28 cellular contexts compared by ENCODE assay signal in genomic region chr20:56424931-56425330, GRCh38. TPM values are rescaled to one million over a fixed set of nuclear protein-coding genes. Genes with fewer than 3 reads are reported as not detected.
A peak's percentile ranks its signal among the peaks of the same experiment; 100 is the strongest.
DNase-seq lines count a peak whose midpoint lies in the region; ATAC-seq, FAIRE-seq and TF ChIP-seq lines count a peak whose summit lies in the region.
"Had no signal": no experiment of that assay in that cellular context is flagged by ENCODE, and none has a peak within 500 bp of the region (broad histone marks: within the 10 kb centered on the region; RNA-seq: fewer than 3 reads in every experiment).

No MANE protein-coding gene starts in this region.

- TF ChIP-seq CTCF in HepG2 (CRISPR knock-in tag; IDR thresholded peaks at IDR 0.05) (no peak), right lobe of liver (IDR thresholded peaks at IDR 0.05) (no peak), upper lobe of right lung (IDR thresholded peaks at IDR 0.05) (no peak)

- DNase-seq in HepG2 (ENCODE audit: low spot score) (no peak), right lobe of liver (no peak), upper lobe of right lung (no peak), NCI-H1930 (lab: John Stamatoyannopoulos, UW) (no peak)
- no peak for DNase-seq in naive thymus-derived CD8-positive, alpha-beta T cell
- DNase-seq: C1 segment of cervical spinal cord; CD8-positive, alpha-beta T cell; DMS 273 treated with DMSO at 0.1 percent for 48 hours; DMS79; EL; GDM1; Kasumi-1; MV-4-11; NCI-H1105 treated with DMSO at 0.1 percent for 48 hours; NCI-H2029 treated with DMSO at 0.1 percent for 48 hours; NCI-H446 treated with DMSO at 0.1 percent for 48 hours; NCI-H526; NCI-H82; NK-92 treated with Interleukin-12 subunit alpha and Interleukin-12 subunit beta, amount 100 ng/mL, for 24 hours; PC-3; SJCRH30 had no signal

- H3K27ac Mint-ChIP-seq in dendritic cell treated with granulocyte-macrophage colony-stimulating factor and Interleukin-4, amounts not matched to agents 40 ng/mL and 50 ng/mL, for 4 days, result peak overlapping the region; percentile 43
- H3K27ac Mint-ChIP-seq in naive thymus-derived CD8-positive, alpha-beta T cell, result peak overlapping the region in 7 of 10 donors; percentile 6 to 72 (median 44)
- H3K27ac Mint-ChIP-seq: CD8-positive, alpha-beta T cell had no signal

- H3K9me3 Mint-ChIP-seq in dendritic cell treated with granulocyte-macrophage colony-stimulating factor and Interleukin-4, amounts not matched to agents 40 ng/mL and 50 ng/mL, for 4 days, result no peaks in the 10 kb centered on the region
- H3K9me3 Mint-ChIP-seq in naive thymus-derived CD8-positive, alpha-beta T cell, result no peaks in the 10 kb centered on the region
- H3K9me3 Mint-ChIP-seq: CD8-positive, alpha-beta T cell had no signal

- no peaks in the 10 kb centered on the region for H4K20me1 ChIP-seq in HepG2 (ENCODE audit: insufficient read depth, low read length)

- H3K4me1 ChIP-seq in HepG2 (ENCODE audit: insufficient read depth, low read length) (peaks cover 44% of the 10 kb centered on the region), right lobe of liver (peaks cover 0 to 4% (median 0%) of the 10 kb centered on the region in 4 donors), upper lobe of right lung (peaks cover 48% of the 10 kb centered on the region)

- no peak overlapping the region for H2AFZ ChIP-seq in HepG2 (ENCODE audit: low read length)

- H3K27me3 Mint-ChIP-seq in dendritic cell treated with granulocyte-macrophage colony-stimulating factor and Interleukin-4, amounts not matched to agents 40 ng/mL and 50 ng/mL, for 4 days, result no peaks in the 10 kb centered on the region
- H3K27me3 Mint-ChIP-seq in naive thymus-derived CD8-positive, alpha-beta T cell, result no peaks in the 10 kb centered on the region

- peaks cover 86% of the 10 kb centered on the region for H3K4me1 Mint-ChIP-seq in dendritic cell treated with granulocyte-macrophage colony-stimulating factor and Interleukin-4, amounts not matched to agents 40 ng/mL and 50 ng/mL, for 4 days (ENCODE audit: low read depth)
- H3K4me1 Mint-ChIP-seq in naive thymus-derived CD8-positive, alpha-beta T cell, result peaks cover 37 to 82% (median 66%) of the 10 kb centered on the region in 4 donors

- no peaks in the 10 kb centered on the region for H3K79me2 ChIP-seq in HepG2 (ENCODE audit: insufficient read depth, low read length)

- CTCF ChIA-PET in HepG2 (lab: Yijun Ruan, JAX; ENCODE audit: low intra/inter-chr PET ratio, low total read pairs), result no interaction called here

- WGBS in HepG2 (ENCODE audit: low lambda C conversion rate), result 0% methylated on average over 1 of the region's 1 CpG
- WGBS in right lobe of liver (ENCODE audit: insufficient coverage, low coverage, low lambda C conversion rate, missing lambda C conversion rate), result no CpG with 5 or more reads among the region's 1 CpG

- in situ Hi-C loops in HepG2 (cut with HindIII; ENCODE audit: extremely low pct_ligation_motif_present, low pct_unique_long_range_greater_than_20kb), result no loop called here

- FAIRE-seq in HepG2 (lab: Jason Lieb, UNC), result peak; percentile 56
- FAIRE-seq: GM12878, K562 had no signal

- H3K27ac ChIP-seq in HepG2 (ENCODE audit: extremely low read length, insufficient read depth, low read length) (no peak overlapping the region), right lobe of liver (no peak overlapping the region), upper lobe of right lung (peak overlapping the region; percentile 40)
- H3K27ac ChIP-seq: SJCRH30 had no signal

- no peak overlapping the region for H3K9ac ChIP-seq in HepG2 (ENCODE audit: insufficient read depth, low read depth, low read length)

- no peak for TF ChIP-seq RAD21 in HepG2 (CRISPR knock-in tag; IDR thresholded peaks at IDR 0.05)

- TF ChIP-seq POLR2A in HepG2 (IDR thresholded peaks at IDR 0.05; ENCODE audit: insufficient read depth in 1 of 2, low read depth in 2 of 2, low read length in 2 of 2) (no peak), right lobe of liver (IDR thresholded peaks at IDR 0.05) (no peak)

- peaks cover 44% of the 10 kb centered on the region for H3K36me3 Mint-ChIP-seq in dendritic cell treated with granulocyte-macrophage colony-stimulating factor and Interleukin-4, amounts not matched to agents 40 ng/mL and 50 ng/mL, for 4 days (ENCODE audit: low read depth)
- H3K36me3 Mint-ChIP-seq in naive thymus-derived CD8-positive, alpha-beta T cell, result peaks cover 0 to 17% (median 0%) of the 10 kb centered on the region in 3 donors

- intact Hi-C loops in HepG2 (cut with micrococcal nuclease; ENCODE audit: unreplicated experiment), result loop anchor here (2.0 kb wide), 1 partner anchor 32 kb away; the partner anchor contains the start of genes AURKA and CSTF1
- intact Hi-C loops in right lobe of liver (cut with DNase I), result no loop called here
- intact Hi-C loops in dendritic cell treated with granulocyte-macrophage colony-stimulating factor and Interleukin-4, amounts not matched to agents 40 ng/mL and 50 ng/mL, for 4 days (cut with micrococcal nuclease), result no loop called here
- intact Hi-C loops in upper lobe of right lung (cut with DNase I), result no loop called here

- no TSS peak for BruUV-seq in HepG2 (replicated peaks; lab: Mats Ljungman, UMichigan)

- no peak overlapping the region for H3K4me3 ChIP-seq in HepG2 (replicated peaks in 1 of 3; ENCODE audit: insufficient read depth in 1 of 3, low read depth in 2 of 3, low read length in 3 of 3)
- no peak overlapping the region for H3K4me3 ChIP-seq in right lobe of liver
- H3K4me3 ChIP-seq in upper lobe of right lung, result no peak overlapping the region
- H3K4me3 ChIP-seq: GM12878, K562, SJCRH30 had no signal

- no peaks in the 10 kb centered on the region for H3K9me3 ChIP-seq in HepG2 (ENCODE audit: low read length)
- no peaks in the 10 kb centered on the region for H3K9me3 ChIP-seq in right lobe of liver
- H3K9me3 ChIP-seq in upper lobe of right lung, result no peaks in the 10 kb centered on the region
- H3K9me3 ChIP-seq: SJCRH30 had no signal

- no peaks in the 10 kb centered on the region for H3K27me3 ChIP-seq in HepG2 (ENCODE audit: control insufficient read depth in 1 of 2, insufficient read depth in 2 of 2, low read length in 2 of 2)
- no peaks in the 10 kb centered on the region for H3K27me3 ChIP-seq in right lobe of liver
- H3K27me3 ChIP-seq in upper lobe of right lung, result no peaks in the 10 kb centered on the region
- H3K27me3 ChIP-seq: SJCRH30 had no signal

- no peaks in the 10 kb centered on the region for H3K36me3 ChIP-seq in HepG2 (replicated peaks in 1 of 2; ENCODE audit: control insufficient read depth in 1 of 2, insufficient read depth in 2 of 2, low read length in 2 of 2)
- no peaks in the 10 kb centered on the region for H3K36me3 ChIP-seq in right lobe of liver
- no peaks in the 10 kb centered on the region for H3K36me3 ChIP-seq in upper lobe of right lung
- H3K36me3 ChIP-seq: SJCRH30 had no signal

- H3K4me2 ChIP-seq in HepG2 (ENCODE audit: low read depth, low read length), result peak overlapping the region; percentile 11

- POLR2A ChIA-PET in HepG2 (lab: Yijun Ruan, JAX), result interaction anchor here (0.8 kb wide), 1 partner anchor 18 kb away, joined by 3 read pairs; no protein-coding TSS in a partner anchor
- POLR2A ChIA-PET in naive thymus-derived CD8-positive, alpha-beta T cell (lab: Charles Lee), result interaction anchor here (1.5 kb wide), 1 partner anchor 10 kb away, joined by 6 read pairs; no protein-coding TSS in a partner anchor

- ATAC-seq in HepG2 (peak; percentile 66), right lobe of liver (no peak), upper lobe of right lung (no peak), GM21423 (IDR thresholded peaks at IDR 0.05; ENCODE audit: unreplicated experiment) (no peak), GM21737 (IDR thresholded peaks at IDR 0.05; ENCODE audit: unreplicated experiment) (no peak)
- ATAC-seq in naive thymus-derived CD8-positive, alpha-beta T cell, result no peak
- ATAC-seq: CD8-positive, alpha-beta T cell; GM12878; HCT116; K562; PC-3 had no signal

- no peak overlapping the region for H3K4me3 Mint-ChIP-seq in dendritic cell treated with granulocyte-macrophage colony-stimulating factor and Interleukin-4, amounts not matched to agents 40 ng/mL and 50 ng/mL, for 4 days
- no peak overlapping the region for H3K4me3 Mint-ChIP-seq in naive thymus-derived CD8-positive, alpha-beta T cell
- H3K4me3 Mint-ChIP-seq: CD8-positive, alpha-beta T cell had no signal

- TF ChIP-seq EP300 in HepG2 (IDR thresholded peaks at IDR 0.05; ENCODE audit: low read depth in 2 of 2, low read length in 2 of 2), result no peak
- no peak for TF ChIP-seq EP300 in HepG2 (CRISPR knock-in tag; IDR thresholded peaks at IDR 0.05; ENCODE audit: borderline replicate concordance)

RNA-seq across cellular contexts. Expression of gene CASS4, which starts 12.9 kb away (rescaled TPM):
- total RNA-seq in HepG2 (2016; rRNA removed; fragmentation: Illumina TruSeq; extraction: Trizol) (0.38 and 0.49 TPM in 2 replicates), right lobe of liver (1 to 10 TPM in 2 of 6 experiments, under 1 TPM in 4; 0.66 to 2.1 (median 0.83) TPM), upper lobe of right lung (40.2 TPM)
- 0.09 TPM in 1 of 2 replicates, not detected in the other for total RNA-seq in HepG2 (2016; cell fraction: cytosol; rRNA removed; fragmentation: Illumina TruSeq; extraction: Trizol; ENCODE audit: low read depth)
- total RNA-seq in HepG2 (2016; cell fraction: insoluble cytoplasmic fraction; rRNA removed; fragmentation: Illumina TruSeq; extraction: Trizol), result 0.28 and 0.35 TPM in 2 replicates
- total RNA-seq in HepG2 (2016; cell fraction: membrane; rRNA removed; fragmentation: Illumina TruSeq; extraction: Trizol), result 0.17 and 0.31 TPM in 2 replicates
- total RNA-seq in HepG2 (2016; cell fraction: nucleus; rRNA removed; fragmentation: Illumina TruSeq; extraction: Trizol), result 0.53 and 0.65 TPM in 2 replicates
- polyA plus RNA-seq in HepG2 (2011; rRNA removed), result 0.17 and 0.25 TPM in 2 replicates
- 0.10 and 0.17 TPM in 2 replicates for polyA plus RNA-seq in HepG2 (2011; cell fraction: cytosol; rRNA removed)
- 0.35 and 0.50 TPM in 2 replicates for polyA plus RNA-seq in HepG2 (2011; cell fraction: nucleus; rRNA removed)
- 0.17 and 0.23 TPM in 2 replicates for polyA plus RNA-seq in HepG2 (2012)
- polyA plus RNA-seq in HepG2 (2016; cell fraction: cytosol; fragmentation: Illumina TruSeq; extraction: Trizol; ENCODE audit: low read depth), result not detected in 2 replicates
- polyA plus RNA-seq in HepG2 (2016; cell fraction: insoluble cytoplasmic fraction; fragmentation: Illumina TruSeq; extraction: Trizol; ENCODE audit: low read depth), result 0.30 and 0.41 TPM in 2 replicates
- polyA plus RNA-seq in HepG2 (2016; cell fraction: membrane; fragmentation: Illumina TruSeq; extraction: Trizol; ENCODE audit: low read depth), result 0.06 and 0.08 TPM in 2 replicates
- 0.21 and 0.48 TPM in 2 replicates for polyA plus RNA-seq in HepG2 (2016; cell fraction: nucleus; fragmentation: Illumina TruSeq; extraction: Trizol; ENCODE audit: insufficient read depth, low read depth)
- polyA minus RNA-seq in HepG2 (2011; rRNA and poly(A)+ RNA removed; ENCODE audit: low replicate concordance), result 0.06 and 0.07 TPM in 2 replicates
- 0.26 TPM in 1 of 2 replicates, not detected in the other for polyA minus RNA-seq in HepG2 (2011; cell fraction: cytosol; rRNA and poly(A)+ RNA removed)
- 0.26 and 0.50 TPM in 2 replicates for polyA minus RNA-seq in HepG2 (2011; cell fraction: nucleus; rRNA and poly(A)+ RNA removed)
- total RNA-seq in naive thymus-derived CD8-positive, alpha-beta T cell, result 10 to 100 TPM; 11.6 to 12.9 TPM
- polyA plus RNA-seq in naive thymus-derived CD8-positive, alpha-beta T cell, result 10 to 100 TPM in 1 of 3 donors, 1 to 10 TPM in 2; 5.5 to 11.2 (median 7.1) TPM
- total RNA-seq: HT-29 had no signal

RNA-seq across cellular contexts. Expression of gene CSTF1, which starts 32.5 kb away (rescaled TPM):
- total RNA-seq in HepG2 (2016; rRNA removed; fragmentation: Illumina TruSeq; extraction: Trizol) (70.9 and 105 TPM in 2 replicates), right lobe of liver (10 to 100 TPM; 14.9 to 27.2 (median 16.6) TPM), upper lobe of right lung (27.8 TPM)
- 17.0 and 17.9 TPM in 2 replicates for total RNA-seq in HepG2 (2016; cell fraction: cytosol; rRNA removed; fragmentation: Illumina TruSeq; extraction: Trizol; ENCODE audit: low read depth)
- total RNA-seq in HepG2 (2016; cell fraction: insoluble cytoplasmic fraction; rRNA removed; fragmentation: Illumina TruSeq; extraction: Trizol), result 72.4 and 104 TPM in 2 replicates
- total RNA-seq in HepG2 (2016; cell fraction: membrane; rRNA removed; fragmentation: Illumina TruSeq; extraction: Trizol), result 37.3 and 42.3 TPM in 2 replicates
- 53.7 and 58.2 TPM in 2 replicates for total RNA-seq in HepG2 (2016; cell fraction: nucleus; rRNA removed; fragmentation: Illumina TruSeq; extraction: Trizol)
- 67.9 and 100 TPM in 2 replicates for polyA plus RNA-seq in HepG2 (2011; rRNA removed)
- polyA plus RNA-seq in HepG2 (2011; cell fraction: cytosol; rRNA removed), result 63.9 and 67.0 TPM in 2 replicates
- polyA plus RNA-seq in HepG2 (2011; cell fraction: nucleus; rRNA removed), result 63.5 and 65.1 TPM in 2 replicates
- 39.4 and 55.3 TPM in 2 replicates for polyA plus RNA-seq in HepG2 (2012)
- 8.4 and 10.8 TPM in 2 replicates for polyA plus RNA-seq in HepG2 (2016; cell fraction: cytosol; fragmentation: Illumina TruSeq; extraction: Trizol; ENCODE audit: low read depth)
- polyA plus RNA-seq in HepG2 (2016; cell fraction: insoluble cytoplasmic fraction; fragmentation: Illumina TruSeq; extraction: Trizol; ENCODE audit: low read depth), result 89.9 and 97.0 TPM in 2 replicates
- 17.6 and 17.8 TPM in 2 replicates for polyA plus RNA-seq in HepG2 (2016; cell fraction: membrane; fragmentation: Illumina TruSeq; extraction: Trizol; ENCODE audit: low read depth)
- polyA plus RNA-seq in HepG2 (2016; cell fraction: nucleus; fragmentation: Illumina TruSeq; extraction: Trizol; ENCODE audit: insufficient read depth, low read depth), result 76.3 and 78.8 TPM in 2 replicates
- 186 and 265 TPM in 2 replicates for polyA minus RNA-seq in HepG2 (2011; rRNA and poly(A)+ RNA removed; ENCODE audit: low replicate concordance)
- 59.5 and 62.1 TPM in 2 replicates for polyA minus RNA-seq in HepG2 (2011; cell fraction: cytosol; rRNA and poly(A)+ RNA removed)
- 49.2 and 64.4 TPM in 2 replicates for polyA minus RNA-seq in HepG2 (2011; cell fraction: nucleus; rRNA and poly(A)+ RNA removed)
- 10 to 100 TPM; 43.7 to 52.8 TPM for total RNA-seq in naive thymus-derived CD8-positive, alpha-beta T cell
- 10 to 100 TPM; 27.2 to 33.3 (median 27.7) TPM for polyA plus RNA-seq in naive thymus-derived CD8-positive, alpha-beta T cell

RNA-seq across cellular contexts. Expression of gene AURKA, which starts 32.9 kb away (rescaled TPM):
- total RNA-seq in HepG2 (2016; rRNA removed; fragmentation: Illumina TruSeq; extraction: Trizol), result 224 and 335 TPM in 2 replicates
- 127 and 136 TPM in 2 replicates for total RNA-seq in HepG2 (2016; cell fraction: cytosol; rRNA removed; fragmentation: Illumina TruSeq; extraction: Trizol; ENCODE audit: low read depth)
- 218 and 331 TPM in 2 replicates for total RNA-seq in HepG2 (2016; cell fraction: insoluble cytoplasmic fraction; rRNA removed; fragmentation: Illumina TruSeq; extraction: Trizol)
- total RNA-seq in HepG2 (2016; cell fraction: membrane; rRNA removed; fragmentation: Illumina TruSeq; extraction: Trizol), result 173 and 174 TPM in 2 replicates
- 85.9 and 90.8 TPM in 2 replicates for total RNA-seq in HepG2 (2016; cell fraction: nucleus; rRNA removed; fragmentation: Illumina TruSeq; extraction: Trizol)
- polyA plus RNA-seq in HepG2 (2011; rRNA removed), result 55.7 and 96.4 TPM in 2 replicates
- 60.3 and 70.8 TPM in 2 replicates for polyA plus RNA-seq in HepG2 (2011; cell fraction: cytosol; rRNA removed)
- 23.6 and 31.7 TPM in 2 replicates for polyA plus RNA-seq in HepG2 (2011; cell fraction: nucleus; rRNA removed)
- 41.6 and 70.4 TPM in 2 replicates for polyA plus RNA-seq in HepG2 (2012)
- 36.5 and 39.6 TPM in 2 replicates for polyA plus RNA-seq in HepG2 (2016; cell fraction: cytosol; fragmentation: Illumina TruSeq; extraction: Trizol; ENCODE audit: low read depth)
- polyA plus RNA-seq in HepG2 (2016; cell fraction: insoluble cytoplasmic fraction; fragmentation: Illumina TruSeq; extraction: Trizol; ENCODE audit: low read depth), result 285 and 289 TPM in 2 replicates
- polyA plus RNA-seq in HepG2 (2016; cell fraction: membrane; fragmentation: Illumina TruSeq; extraction: Trizol; ENCODE audit: low read depth), result 72.5 and 73.7 TPM in 2 replicates
- 111 and 116 TPM in 2 replicates for polyA plus RNA-seq in HepG2 (2016; cell fraction: nucleus; fragmentation: Illumina TruSeq; extraction: Trizol; ENCODE audit: insufficient read depth, low read depth)
- 63.7 and 146 TPM in 2 replicates for polyA minus RNA-seq in HepG2 (2011; rRNA and poly(A)+ RNA removed; ENCODE audit: low replicate concordance)
- 43.1 and 61.1 TPM in 2 replicates for polyA minus RNA-seq in HepG2 (2011; cell fraction: cytosol; rRNA and poly(A)+ RNA removed)
- 25.4 and 35.1 TPM in 2 replicates for polyA minus RNA-seq in HepG2 (2011; cell fraction: nucleus; rRNA and poly(A)+ RNA removed)
- 1 to 10 TPM; 1.5 to 7.4 (median 2.5) TPM for total RNA-seq in right lobe of liver
- 1 to 10 TPM in 1 of 2 experiments, under 1 TPM in 1; 0.85 to 1.3 TPM for total RNA-seq in naive thymus-derived CD8-positive, alpha-beta T cell
- polyA plus RNA-seq in naive thymus-derived CD8-positive, alpha-beta T cell, result under 1 TPM; 0.19 to 0.50 (median 0.44) TPM
- 1.5 TPM for total RNA-seq in upper lobe of right lung

RNA-seq across cellular contexts. Expression of gene RTF2, which starts 43.5 kb away (rescaled TPM):
- 142 and 202 TPM in 2 replicates for total RNA-seq in HepG2 (2016; rRNA removed; fragmentation: Illumina TruSeq; extraction: Trizol)
- total RNA-seq in HepG2 (2016; cell fraction: cytosol; rRNA removed; fragmentation: Illumina TruSeq; extraction: Trizol; ENCODE audit: low read depth), result 22.9 and 24.0 TPM in 2 replicates
- total RNA-seq in HepG2 (2016; cell fraction: insoluble cytoplasmic fraction; rRNA removed; fragmentation: Illumina TruSeq; extraction: Trizol), result 146 and 210 TPM in 2 replicates
- total RNA-seq in HepG2 (2016; cell fraction: membrane; rRNA removed; fragmentation: Illumina TruSeq; extraction: Trizol), result 48.4 and 48.7 TPM in 2 replicates
- total RNA-seq in HepG2 (2016; cell fraction: nucleus; rRNA removed; fragmentation: Illumina TruSeq; extraction: Trizol), result 61.3 and 68.9 TPM in 2 replicates
- polyA plus RNA-seq in HepG2 (2011; rRNA removed), result 73.3 and 81.8 TPM in 2 replicates
- 75.5 and 78.1 TPM in 2 replicates for polyA plus RNA-seq in HepG2 (2011; cell fraction: cytosol; rRNA removed)
- 56.4 and 58.3 TPM in 2 replicates for polyA plus RNA-seq in HepG2 (2011; cell fraction: nucleus; rRNA removed)
- polyA plus RNA-seq in HepG2 (2012), result 65.9 and 76.5 TPM in 2 replicates
- polyA plus RNA-seq in HepG2 (2016; cell fraction: cytosol; fragmentation: Illumina TruSeq; extraction: Trizol; ENCODE audit: low read depth), result 23.4 and 24.1 TPM in 2 replicates
- polyA plus RNA-seq in HepG2 (2016; cell fraction: insoluble cytoplasmic fraction; fragmentation: Illumina TruSeq; extraction: Trizol; ENCODE audit: low read depth), result 194 and 208 TPM in 2 replicates
- polyA plus RNA-seq in HepG2 (2016; cell fraction: membrane; fragmentation: Illumina TruSeq; extraction: Trizol; ENCODE audit: low read depth), result 36.9 and 38.6 TPM in 2 replicates
- polyA plus RNA-seq in HepG2 (2016; cell fraction: nucleus; fragmentation: Illumina TruSeq; extraction: Trizol; ENCODE audit: insufficient read depth, low read depth), result 117 and 121 TPM in 2 replicates
- polyA minus RNA-seq in HepG2 (2011; rRNA and poly(A)+ RNA removed; ENCODE audit: low replicate concordance), result 51.8 and 70.9 TPM in 2 replicates
- 30.7 and 31.2 TPM in 2 replicates for polyA minus RNA-seq in HepG2 (2011; cell fraction: cytosol; rRNA and poly(A)+ RNA removed)
- polyA minus RNA-seq in HepG2 (2011; cell fraction: nucleus; rRNA and poly(A)+ RNA removed), result 36.6 and 37.0 TPM in 2 replicates
- 10 to 100 TPM; 29.9 to 40.1 (median 32.6) TPM for total RNA-seq in right lobe of liver
- total RNA-seq in naive thymus-derived CD8-positive, alpha-beta T cell, result 10 to 100 TPM; 65.1 to 69.0 TPM
- 100 to 1,000 TPM; 121 to 147 (median 138) TPM for polyA plus RNA-seq in naive thymus-derived CD8-positive, alpha-beta T cell
- total RNA-seq in upper lobe of right lung, result 77.4 TPM

Comparison
In these comparisons a context has a peak if more than half of its experiments do, and no peak if none do; other contexts are left out.
1. RNA of gene AURKA, which starts 32.9 kb away (total RNA-seq): 85.9 to 335 TPM in HepG2; 1.5 to 7.4 TPM in right lobe of liver, 1.5 TPM in upper lobe of right lung (single experiment) and 0.85 to 1.3 TPM in naive thymus-derived CD8-positive, alpha-beta T cell; every median in the first group is over 10 times any median in the second.